1 cellular context compared by ENCODE assay signal in the genomic region with DNA sequence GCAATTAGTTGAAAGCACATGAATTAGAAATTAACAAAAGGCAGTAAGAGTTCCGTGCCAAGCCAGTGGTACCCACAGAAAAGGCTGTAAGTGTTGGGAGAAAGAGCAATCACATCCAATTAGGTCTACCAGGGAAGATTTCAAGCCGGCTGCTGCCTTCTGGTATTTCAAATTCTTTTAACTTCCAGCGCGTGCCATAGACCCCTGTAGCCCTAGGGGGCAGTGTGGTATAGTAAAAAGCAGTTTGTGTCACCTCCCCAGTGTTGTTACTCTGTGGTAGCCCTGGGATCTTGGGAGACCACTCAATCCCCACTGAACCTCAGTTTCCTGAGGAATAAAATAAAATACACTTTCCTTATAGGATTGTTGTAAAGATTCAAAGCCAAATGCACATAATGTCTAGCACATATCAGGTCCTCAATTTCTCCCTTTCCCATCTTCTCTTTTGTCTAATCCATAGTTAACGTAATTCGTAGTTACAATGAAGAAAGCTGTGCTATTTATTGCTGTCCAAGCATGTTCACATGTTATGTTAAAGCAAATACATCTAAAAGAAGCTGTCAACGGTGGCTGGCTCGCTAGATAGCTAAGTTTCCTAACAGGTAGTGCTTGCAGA.
TF ChIP-seq lines count a peak whose summit lies in the region.

No MANE protein-coding gene starts in this region.

TF ChIP-seq in liver, 16 proteins besides CTCF, POLR2A, EP300 and RAD21 (continued from another document):
- TF ChIP-seq, protein P1, sequence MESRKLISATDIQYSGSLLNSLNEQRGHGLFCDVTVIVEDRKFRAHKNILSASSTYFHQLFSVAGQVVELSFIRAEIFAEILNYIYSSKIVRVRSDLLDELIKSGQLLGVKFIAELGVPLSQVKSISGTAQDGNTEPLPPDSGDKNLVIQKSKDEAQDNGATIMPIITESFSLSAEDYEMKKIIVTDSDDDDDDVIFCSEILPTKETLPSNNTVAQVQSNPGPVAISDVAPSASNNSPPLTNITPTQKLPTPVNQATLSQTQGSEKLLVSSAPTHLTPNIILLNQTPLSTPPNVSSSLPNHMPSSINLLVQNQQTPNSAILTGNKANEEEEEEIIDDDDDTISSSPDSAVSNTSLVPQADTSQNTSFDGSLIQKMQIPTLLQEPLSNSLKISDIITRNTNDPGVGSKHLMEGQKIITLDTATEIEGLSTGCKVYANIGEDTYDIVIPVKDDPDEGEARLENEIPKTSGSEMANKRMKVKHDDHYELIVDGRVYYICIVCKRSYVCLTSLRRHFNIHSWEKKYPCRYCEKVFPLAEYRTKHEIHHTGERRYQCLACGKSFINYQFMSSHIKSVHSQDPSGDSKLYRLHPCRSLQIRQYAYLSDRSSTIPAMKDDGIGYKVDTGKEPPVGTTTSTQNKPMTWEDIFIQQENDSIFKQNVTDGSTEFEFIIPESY (IDR thresholded peaks at IDR 0.05): no peak
- TF ChIP-seq HNF4A (conservative IDR thresholded peaks at IDR 0.05) (no peak), FOXA2 (IDR thresholded peaks at IDR 0.05) (no peak), TAF1 (conservative IDR thresholded peaks at IDR 0.05) (no peak), YY1 (IDR thresholded peaks at IDR 0.05) (no peak), HNF4G (IDR thresholded peaks at IDR 0.05) (no peak)
- TF ChIP-seq, protein P2, sequence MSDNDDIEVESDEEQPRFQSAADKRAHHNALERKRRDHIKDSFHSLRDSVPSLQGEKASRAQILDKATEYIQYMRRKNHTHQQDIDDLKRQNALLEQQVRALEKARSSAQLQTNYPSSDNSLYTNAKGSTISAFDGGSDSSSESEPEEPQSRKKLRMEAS (IDR thresholded peaks at IDR 0.05): no peak
